ENCODE assay signal across 7 cellular contexts in the genomic region with DNA sequence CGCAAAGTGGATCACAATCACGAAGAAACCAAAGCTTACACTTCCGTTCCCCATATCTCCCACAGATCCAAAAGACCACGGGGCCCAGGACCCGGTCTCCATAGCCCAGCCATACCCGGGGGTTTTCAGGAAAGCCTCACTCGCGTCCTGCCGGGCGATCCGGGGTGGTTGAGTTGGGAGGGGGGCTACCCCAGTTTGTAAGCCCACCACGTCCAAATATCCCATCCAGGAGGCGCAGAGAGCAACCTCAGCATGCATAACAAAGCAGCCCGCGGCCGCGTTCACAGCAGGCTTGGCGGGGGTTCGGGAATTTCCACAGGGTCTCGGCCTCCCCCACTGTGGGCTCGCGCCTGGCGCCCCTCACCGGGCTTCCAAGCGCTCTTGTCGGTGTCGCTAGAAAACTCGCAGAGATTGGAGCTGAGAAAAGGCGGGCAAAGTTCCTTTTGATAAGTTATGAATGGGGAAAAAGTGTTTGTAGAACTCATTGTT. TPM values are rescaled to one million over a fixed set of nuclear protein-coding genes. Genes with fewer than 3 reads are reported as not detected.
DNase-seq lines count a peak whose midpoint lies in the region; ATAC-seq, FAIRE-seq and TF ChIP-seq lines count a peak whose summit lies in the region.

No MANE protein-coding gene starts in this region.

- no peak for TF ChIP-seq CTCF in keratinocyte (optimal IDR thresholded peaks at IDR 0.05 in 1 of 3, IDR thresholded peaks at IDR 0.05 in 1 of 3, conservative IDR thresholded peaks at IDR 0.05 in 1 of 3; ENCODE audit: extremely low read depth in 1 of 3, insufficient read depth in 2 of 3, low read length in 3 of 3)
- TF ChIP-seq CTCF in tibial nerve (IDR thresholded peaks at IDR 0.05): no peak

- H4K20me1 ChIP-seq in keratinocyte (ENCODE audit: control insufficient read depth, extremely low read depth, insufficient read depth, low read length): peaks cover under 1% of the 10 kb centered on the region

- H3K9me3 Mint-ChIP-seq in activated naive CD8-positive, alpha-beta T cell (ENCODE audit: low read depth): no peaks in the 10 kb centered on the region

- peaks cover 10% of the 10 kb centered on the region for H3K4me1 ChIP-seq in keratinocyte (ENCODE audit: control insufficient read depth, extremely low read depth, insufficient read depth, low read length)
- peaks cover 0 to 25% (median 11%) of the 10 kb centered on the region in 4 donors for H3K4me1 ChIP-seq in tibial nerve

- ATAC-seq in GM18909 (IDR thresholded peaks at IDR 0.05; ENCODE audit: poor library complexity, unreplicated experiment): peak; percentile 20
- peak; percentile 24 for ATAC-seq in HG02981 (IDR thresholded peaks at IDR 0.05; ENCODE audit: unreplicated experiment)

- peaks cover 28% of the 10 kb centered on the region for H3K4me1 Mint-ChIP-seq in activated naive CD8-positive, alpha-beta T cell (ENCODE audit: low read depth)

- no peak for TF ChIP-seq EP300 in tibial nerve (IDR thresholded peaks at IDR 0.05)

- no peaks in the 10 kb centered on the region for H3K9me3 ChIP-seq in keratinocyte (ENCODE audit: control insufficient read depth, low read depth, low read length)
- H3K9me3 ChIP-seq in tibial nerve: no peaks in the 10 kb centered on the region

- FAIRE-seq in keratinocyte (lab: Jason Lieb, UNC): no peak

- H3K27ac ChIP-seq in keratinocyte (ENCODE audit: control insufficient read depth, insufficient read depth, low read length) (peak overlapping the region; percentile 49), tibial nerve (no peak overlapping the region)

- H3K36me3 Mint-ChIP-seq in activated naive CD8-positive, alpha-beta T cell: peaks cover under 1% of the 10 kb centered on the region

- peak overlapping the region; percentile 97 for H3K4me2 ChIP-seq in keratinocyte (ENCODE audit: control insufficient read depth, extremely low read depth, insufficient read depth, low read depth, low read length)

- H2AFZ ChIP-seq in keratinocyte (ENCODE audit: control insufficient read depth, low read length): peak overlapping the region; percentile 87

- no peaks in the 10 kb centered on the region for H3K9me1 ChIP-seq in keratinocyte (ENCODE audit: control insufficient read depth, extremely low read depth, insufficient read depth, low read length)

- no peak for TF ChIP-seq POLR2A in tibial nerve (IDR thresholded peaks at IDR 0.05)

- peaks cover 2% of the 10 kb centered on the region for H3K79me2 ChIP-seq in keratinocyte (ENCODE audit: control insufficient read depth, insufficient read depth, low read length)

- dilution Hi-C loops in keratinocyte (cut with MboI; ENCODE audit: extremely low pct_ligation_motif_present, low sequenced_read_pairs): no loop called here

- DNase-seq in keratinocyte (ENCODE audit: low read depth, low spot score) (no peak), tibial nerve (ENCODE audit: low spot score in 2 of 2) (no peak), NCI-H1048 (lab: John Stamatoyannopoulos, UW) (no peak), kidney tubule cell (ENCODE audit: low spot score) (no peak)

- H3K27me3 Mint-ChIP-seq in activated naive CD8-positive, alpha-beta T cell: no peaks in the 10 kb centered on the region

- peak overlapping the region; percentile 88 for H3K4me3 Mint-ChIP-seq in activated naive CD8-positive, alpha-beta T cell

- WGBS in tibial nerve, 2 donors: 0% methylated on average over 14 to 29 of the region's 29 CpGs

- H3K9ac ChIP-seq in keratinocyte (ENCODE audit: control insufficient read depth, extremely low read depth, insufficient read depth, low read length): peak overlapping the region; percentile 72

- peak overlapping the region; percentile 58 for H3K27ac Mint-ChIP-seq in activated naive CD8-positive, alpha-beta T cell

- H3K4me3 ChIP-seq in keratinocyte (ENCODE audit: control insufficient read depth in 2 of 3, extremely low read depth in 1 of 3, insufficient read depth in 2 of 3, low read depth in 1 of 3, low read length in 3 of 3): peak overlapping the region; percentile 73 to 87 (median 80)
- H3K4me3 ChIP-seq in tibial nerve: peak overlapping the region; percentile 41 to 69 (median 54)

- H3K36me3 ChIP-seq in keratinocyte (ENCODE audit: control insufficient read depth in 2 of 2, extremely low read depth in 1 of 2, insufficient read depth in 2 of 2, low read length in 2 of 2) (peaks cover 7 to 11% of the 10 kb centered on the region in 2 experiments), tibial nerve (peaks cover 0 to 17% (median 0%) of the 10 kb centered on the region in 3 donors)

- H3K27me3 ChIP-seq in keratinocyte (ENCODE audit: control insufficient read depth, extremely low read depth, insufficient read depth, low read length): no peaks in the 10 kb centered on the region
- no peaks in the 10 kb centered on the region for H3K27me3 ChIP-seq in tibial nerve

RNA-seq across cellular contexts. Expression of a gene that starts 9.5 kb away (rescaled TPM):
- 23.2 to 33.1 TPM (median 25.6 TPM) in 3 replicates for polyA plus RNA-seq in keratinocyte
- polyA plus RNA-seq in keratinocyte (2011; ENCODE audit: low read depth): 4.1 TPM
- polyA plus RNA-seq in keratinocyte (2011; cell fraction: cytosol; rRNA removed): 14.4 and 27.0 TPM in 2 replicates
- polyA plus RNA-seq in keratinocyte (2011; cell fraction: nucleus; rRNA removed): 13.4 and 18.9 TPM in 2 replicates
- polyA plus RNA-seq in keratinocyte (2012; ENCODE audit: low replicate concordance): 22.4 and 89.4 TPM in 2 replicates
- polyA minus RNA-seq in keratinocyte: 8.1 to 30.3 TPM (median 15.7 TPM) in 3 replicates
- polyA minus RNA-seq in keratinocyte (2011; cell fraction: cytosol; rRNA and poly(A)+ RNA removed): 46.6 TPM
- 6.4 and 6.6 TPM in 2 replicates for polyA minus RNA-seq in keratinocyte (2011; cell fraction: nucleus; rRNA and poly(A)+ RNA removed)
- total RNA-seq in tibial nerve: 10 to 100 TPM; 11.4 to 62.7 (median 31.5) TPM

RNA-seq across cellular contexts. Expression of a gene that starts 14.2 kb away (rescaled TPM):
- polyA plus RNA-seq in keratinocyte: 24.6 to 31.4 TPM (median 30.2 TPM) in 3 replicates
- 17.0 TPM for polyA plus RNA-seq in keratinocyte (2011; ENCODE audit: low read depth)
- 15.6 and 17.9 TPM in 2 replicates for polyA plus RNA-seq in keratinocyte (2011; cell fraction: cytosol; rRNA removed)
- 89.2 and 97.9 TPM in 2 replicates for polyA plus RNA-seq in keratinocyte (2011; cell fraction: nucleus; rRNA removed)
- 13.2 and 24.8 TPM in 2 replicates for polyA plus RNA-seq in keratinocyte (2012; ENCODE audit: low replicate concordance)
- polyA minus RNA-seq in keratinocyte: 22.6 to 43.1 TPM (median 32.5 TPM) in 3 replicates
- polyA minus RNA-seq in keratinocyte (2011; cell fraction: cytosol; rRNA and poly(A)+ RNA removed): 7.7 TPM
- 30.6 and 34.7 TPM in 2 replicates for polyA minus RNA-seq in keratinocyte (2011; cell fraction: nucleus; rRNA and poly(A)+ RNA removed)
- 10 to 100 TPM; 29.1 to 42.3 (median 31.5) TPM for total RNA-seq in tibial nerve

RNA-seq across cellular contexts. Expression of a gene that starts 19.0 kb away (rescaled TPM):
- polyA plus RNA-seq in keratinocyte: 0.03 TPM in 3 replicates
- polyA plus RNA-seq in keratinocyte (2011; ENCODE audit: low read depth): not detected
- not detected in 2 replicates for polyA plus RNA-seq in keratinocyte (2011; cell fraction: cytosol; rRNA removed)
- 0.11 and 0.19 TPM in 2 replicates for polyA plus RNA-seq in keratinocyte (2011; cell fraction: nucleus; rRNA removed)
- polyA plus RNA-seq in keratinocyte (2012; ENCODE audit: low replicate concordance): 0.17 TPM in 1 of 2 replicates, not detected in the other
- not detected in 3 replicates for polyA minus RNA-seq in keratinocyte
- polyA minus RNA-seq in keratinocyte (2011; cell fraction: cytosol; rRNA and poly(A)+ RNA removed): not detected
- not detected in 2 replicates for polyA minus RNA-seq in keratinocyte (2011; cell fraction: nucleus; rRNA and poly(A)+ RNA removed)
- total RNA-seq in tibial nerve: 1 to 10 TPM in 1 of 4 donors, under 1 TPM in 3; 0.22 to 2.0 (median 0.36) TPM

RNA-seq across cellular contexts. Expression of a gene that starts 21.7 kb away (rescaled TPM):
- polyA plus RNA-seq in keratinocyte: 18.2 to 31.8 TPM (median 22.3 TPM) in 3 replicates
- polyA plus RNA-seq in keratinocyte (2011; ENCODE audit: low read depth): 6.9 TPM
- 16.3 and 45.3 TPM in 2 replicates for polyA plus RNA-seq in keratinocyte (2011; cell fraction: cytosol; rRNA removed)
- 16.6 and 28.9 TPM in 2 replicates for polyA plus RNA-seq in keratinocyte (2011; cell fraction: nucleus; rRNA removed)
- polyA plus RNA-seq in keratinocyte (2012; ENCODE audit: low replicate concordance): 19.0 and 36.5 TPM in 2 replicates
- polyA minus RNA-seq in keratinocyte: 5.3 to 16.2 TPM (median 12.4 TPM) in 3 replicates
- polyA minus RNA-seq in keratinocyte (2011; cell fraction: cytosol; rRNA and poly(A)+ RNA removed): 56.2 TPM
- 12.6 and 17.6 TPM in 2 replicates for polyA minus RNA-seq in keratinocyte (2011; cell fraction: nucleus; rRNA and poly(A)+ RNA removed)
- total RNA-seq in tibial nerve: 10 to 100 TPM; 28.0 to 61.2 (median 36.0) TPM
